Comparison of ENCODE assay signal across 8 cellular contexts in the genomic region with DNA sequence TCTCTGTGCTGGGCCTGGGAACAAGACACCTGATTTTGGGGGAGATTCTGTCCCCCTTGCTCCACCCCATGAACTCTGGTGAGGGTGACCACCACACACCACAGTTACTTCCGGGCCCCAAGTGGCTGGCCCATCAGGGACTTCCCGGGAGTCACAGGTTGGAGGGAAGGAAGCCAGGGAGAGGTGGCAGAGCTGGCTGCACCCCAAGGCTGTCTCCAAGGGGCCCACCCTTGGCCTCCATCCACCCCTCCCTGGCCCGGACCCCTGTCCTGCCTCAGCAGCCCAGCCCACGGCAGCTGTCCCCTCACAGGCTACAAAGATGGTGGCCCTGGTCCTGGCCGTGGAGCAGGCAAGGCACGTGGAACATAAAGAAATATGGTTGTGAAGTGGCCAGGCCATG. TPM values are rescaled to one million over a fixed set of nuclear protein-coding genes. Genes with fewer than 3 reads are reported as not detected.
DNase-seq lines count a peak whose midpoint lies in the region; ATAC-seq, FAIRE-seq and TF ChIP-seq lines count a peak whose summit lies in the region.
"Not testable (repeated sequence)": the region's sequence is repeated elsewhere in the genome, so short reads cannot be mapped to it uniquely, and the experiment has no call there.
"Had no signal": no experiment of that assay in that cellular context is flagged by ENCODE, and none has a peak within 500 bp of the region (broad histone marks: within the 10 kb centered on the region; RNA-seq: fewer than 3 reads in every experiment).

No MANE protein-coding gene starts in this region.

- H3K27ac ChIP-seq in kidney (ENCODE audit: low read depth in 2 of 2, low read length in 2 of 2); lower lobe of right lung; upper lobe of right lung: not testable (repeated sequence)

- H3K27ac Mint-ChIP-seq in Calu3 (ENCODE audit: unreplicated experiment), result peak overlapping the region; percentile 9
- not testable (repeated sequence) for H3K27ac Mint-ChIP-seq in activated T-cell treated with anti-CD3 and anti-CD28 coated beads, Interleukin-2, amount 50 U/mL, for 24 hours; chondrocyte (ENCODE audit: unreplicated experiment)

- H3K27me3 ChIP-seq in lower lobe of right lung (ENCODE audit: low read depth); upper lobe of right lung: not testable (repeated sequence)

- H3K27me3 Mint-ChIP-seq in Calu3 (ENCODE audit: unreplicated experiment), result peaks cover 18% of the 10 kb centered on the region
- not testable (repeated sequence) for H3K27me3 Mint-ChIP-seq in activated T-cell treated with anti-CD3 and anti-CD28 coated beads, Interleukin-2, amount 50 U/mL, for 24 hours; chondrocyte (ENCODE audit: low read depth)

- TF ChIP-seq CTCF in Calu3 (IDR thresholded peaks at IDR 0.05; ENCODE audit: unreplicated experiment); chondrocyte (IDR thresholded peaks at IDR 0.05); kidney (IDR thresholded peaks at IDR 0.05; ENCODE audit: borderline replicate concordance, extremely low read depth, insufficient read depth); lower lobe of right lung (IDR thresholded peaks at IDR 0.05); upper lobe of right lung (IDR thresholded peaks at IDR 0.05): not testable (repeated sequence)

- BruUV-seq in Calu3 (replicated peaks; lab: Mats Ljungman, UMichigan), result not testable (repeated sequence)

- not testable (repeated sequence) for H3K36me3 ChIP-seq in kidney (ENCODE audit: control insufficient read depth in 1 of 2, insufficient read depth in 2 of 2, low read length in 2 of 2); lower lobe of right lung; upper lobe of right lung

- ATAC-seq in lower lobe of right lung, sciatic nerve, upper lobe of right lung: not testable (repeated sequence)

- not testable (repeated sequence) for H3K36me3 Mint-ChIP-seq in Calu3 (ENCODE audit: insufficient read depth, unreplicated experiment); activated T-cell treated with anti-CD3 and anti-CD28 coated beads, Interleukin-2, amount 50 U/mL, for 24 hours (ENCODE audit: low read depth); chondrocyte (ENCODE audit: low read depth)

- CTCF ChIA-PET in Calu3 (lab: Charles Lee), result not testable (repeated sequence)

- not testable (repeated sequence) for H3K4me1 ChIP-seq in kidney (ENCODE audit: control insufficient read depth in 1 of 2, insufficient read depth in 1 of 2, low read depth in 1 of 2, low read length in 2 of 2); lower lobe of right lung; upper lobe of right lung

- intact Hi-C loops in Calu3 (cut with micrococcal nuclease; ENCODE audit: unreplicated experiment); kidney (cut with DNase I); lower lobe of right lung (cut with DNase I); sciatic nerve (cut with DNase I); upper lobe of right lung (cut with DNase I): not testable (repeated sequence)

- peak overlapping the region; percentile 7 for H3K4me3 Mint-ChIP-seq in Calu3 (ENCODE audit: low read depth, unreplicated experiment)
- not testable (repeated sequence) for H3K4me3 Mint-ChIP-seq in activated T-cell treated with anti-CD3 and anti-CD28 coated beads, Interleukin-2, amount 50 U/mL, for 24 hours; chondrocyte (ENCODE audit: unreplicated experiment)

- DNase-seq in Calu3, result not testable (repeated sequence)
- peak; percentile 11 for DNase-seq in activated T-cell treated with anti-CD3 and anti-CD28 coated beads, Interleukin-2, amount 50 U/mL, for 24 hours
- DNase-seq in chondrocyte (ENCODE audit: low spot score) (peak; percentile 46), kidney (peak; percentile 35), lower lobe of right lung (peak; percentile 23), sciatic nerve (ENCODE audit: low spot score) (peak; percentile 35), upper lobe of right lung (peak; percentile 51)

- H3K9me3 Mint-ChIP-seq in Calu3 (ENCODE audit: low read depth, unreplicated experiment); activated T-cell treated with anti-CD3 and anti-CD28 coated beads, Interleukin-2, amount 50 U/mL, for 24 hours; chondrocyte (ENCODE audit: low read depth): not testable (repeated sequence)

- peaks cover 13% of the 10 kb centered on the region for H3K4me1 Mint-ChIP-seq in Calu3 (ENCODE audit: low read depth, unreplicated experiment)
- H3K4me1 Mint-ChIP-seq in activated T-cell treated with anti-CD3 and anti-CD28 coated beads, Interleukin-2, amount 50 U/mL, for 24 hours (ENCODE audit: low read depth); chondrocyte (ENCODE audit: low read depth): not testable (repeated sequence)

- not testable (repeated sequence) for H3K4me3 ChIP-seq in kidney (ENCODE audit: low read length in 2 of 2); lower lobe of right lung; upper lobe of right lung

- not testable (repeated sequence) for FAIRE-seq in kidney (lab: Jason Lieb, UNC)

- H3K9ac ChIP-seq in kidney (ENCODE audit: low read length in 2 of 2), result not testable (repeated sequence)

- not testable (repeated sequence) for H3K9me3 ChIP-seq in kidney (ENCODE audit: control insufficient read depth in 1 of 2, low read length in 2 of 2); lower lobe of right lung; upper lobe of right lung

RNA-seq across cellular contexts. Expression of a gene that starts 23.2 kb away (rescaled TPM):
- total RNA-seq in Calu3 (2022), result 1.5 and 2.7 TPM in 2 replicates
- total RNA-seq in chondrocyte, result 3.5 to 5.9 TPM (median 5.6 TPM) in 3 replicates
- total RNA-seq in kidney, result 6.7 TPM
- 8.2 TPM for polyA plus RNA-seq in kidney (ENCODE audit: insufficient read depth, low read depth, low replicate concordance)
- 33.9 TPM for total RNA-seq in lower lobe of right lung
- total RNA-seq in sciatic nerve, result 23.5 TPM
- 60.9 TPM for total RNA-seq in upper lobe of right lung
- total RNA-seq: GM23248 had no signal
- polyA plus RNA-seq: GM23248 had no signal

RNA-seq across cellular contexts. Expression of a gene that starts 53.1 kb away (rescaled TPM):
- total RNA-seq in Calu3 (2022), result 3.1 and 3.2 TPM in 2 replicates
- 5.1 to 7.1 TPM (median 5.4 TPM) in 3 replicates for total RNA-seq in chondrocyte
- total RNA-seq in kidney, result 1.7 TPM
- polyA plus RNA-seq in kidney (ENCODE audit: insufficient read depth, low read depth, low replicate concordance), result 3.7 TPM
- 4.5 TPM for total RNA-seq in lower lobe of right lung
- total RNA-seq in sciatic nerve, result 2.8 TPM
- 3.1 TPM for total RNA-seq in upper lobe of right lung
